Comparison of ENCODE assay signal across 11 cellular contexts in genomic region chr10:48281697-48282096, GRCh38. TPM values are rescaled to one million over a fixed set of nuclear protein-coding genes. Genes with fewer than 3 reads are reported as not detected.
"Had no signal": no experiment of that assay in that cellular context is flagged by ENCODE, and none has a peak within 500 bp of the region (broad histone marks: within the 10 kb centered on the region; RNA-seq: fewer than 3 reads in every experiment).

No MANE protein-coding gene starts in this region.

RNA-seq across cellular contexts. Expression of gene FRMPD2, which starts 7.2 kb away (rescaled TPM):
- total RNA-seq: activated CD4-positive, alpha-beta memory T cell treated with anti-CD3 and anti-CD28 coated beads for 36 hours; activated CD4-positive, alpha-beta memory T cell treated with anti-CD3 and anti-CD28 coated beads, Interleukin-2, amount 10 ng/mL, durations not matched to agents 7 days and 5 days; activated CD4-positive, alpha-beta T cell treated with anti-CD3 and anti-CD28 coated beads for 36 hours; activated CD4-positive, alpha-beta T cell treated with anti-CD3 and anti-CD28 coated beads, Interleukin-2, amount 10 ng/mL, durations not matched to agents 24 days and 14 days; activated CD4-positive, alpha-beta T cell treated with anti-CD3 and anti-CD28 coated beads, Interleukin-2, amount 10 ng/mL, durations not matched to agents 7 days and 5 days; activated CD8-positive, alpha-beta memory T cell treated with anti-CD3 and anti-CD28 coated beads for 36 hours; activated CD8-positive, alpha-beta memory T cell treated with anti-CD3 and anti-CD28 coated beads, Interleukin-2, amount 10 ng/mL, durations not matched to agents 7 days and 5 days; activated CD8-positive, alpha-beta T cell treated with anti-CD3 and anti-CD28 coated beads for 36 hours; activated CD8-positive, alpha-beta T cell treated with anti-CD3 and anti-CD28 coated beads, Interleukin-2, amount 10 ng/mL, durations not matched to agents 7 days and 5 days; T-helper 1 cell treated with Interleukin-12 subunit alpha and Interleukin-12 subunit beta and Interleukin-4 antibody, amounts not matched to agents 30 ng/mL and 1 ng/mL, for 36 hours; T-helper 2 cell treated with Interferon-gamma antibody and Interleukin-4, amounts not matched to agents 100 ng/mL and 5 ng/mL, for 36 hours had no signal
